8 cellular contexts compared by ENCODE assay signal in genomic region chr16:58198022-58198683, GRCh38. TPM values are rescaled to one million over a fixed set of nuclear protein-coding genes. Genes with fewer than 3 reads are reported as not detected.
DNase-seq lines count a peak whose midpoint lies in the region; ATAC-seq and TF ChIP-seq lines count a peak whose summit lies in the region.

TSS of gene CSNK2A2 (minus strand) at chr16:58198106. CDS start at chr16:58197736, 370 bp downstream.

- H3K4me1 ChIP-seq in CD8-positive, alpha-beta T cell (ENCODE audit: insufficient read depth, low read length): peaks cover 26% of the 10 kb centered on the region

- DNase-seq in CD8-positive, alpha-beta T cell: peak; percentile 42 to 82 (median 67)
- peak; percentile 67 for DNase-seq in HK-2 (ENCODE audit: unreplicated experiment)
- DNase-seq in OCI-M1 (lab: John Stamatoyannopoulos, UW): peak; percentile 71
- peak; percentile 68 for DNase-seq in activated T-cell treated with anti-CD3 and anti-CD28 coated beads, Interleukin-2, amount 50 U/mL, for 4 hours
- DNase-seq in myocyte (ENCODE audit: low read depth): peak; percentile 73
- peak; percentile 26 to 71 for DNase-seq in stimulated activated CD8-positive, alpha-beta memory T cell treated with anti-CD3 and anti-CD28 coated beads, Interleukin-7, amount 100 ng/mL, for 4 hours (ENCODE audit: low read depth in 2 of 2)

- ATAC-seq in CD8-positive, alpha-beta T cell: peak; percentile 94
- ATAC-seq in GM19452 (IDR thresholded peaks at IDR 0.05; ENCODE audit: unreplicated experiment) (peak; percentile 84), esophagus mucosa (peak; percentile 88)
- ATAC-seq in activated T-cell treated with anti-CD3 and anti-CD28 coated beads, Interleukin-2, amount 50 U/mL, for 4 hours: peak; percentile 99

- H3K36me3 ChIP-seq in CD8-positive, alpha-beta T cell (ENCODE audit: insufficient read depth, low read length): no peaks in the 10 kb centered on the region

- H3K36me3 Mint-ChIP-seq in CD8-positive, alpha-beta T cell: peaks cover 35% of the 10 kb centered on the region
- H3K36me3 Mint-ChIP-seq in activated T-cell treated with anti-CD3 and anti-CD28 coated beads, Interleukin-2, amount 50 U/mL, for 4 hours (ENCODE audit: insufficient read depth): peaks cover 21% of the 10 kb centered on the region

- H3K9me3 ChIP-seq in CD8-positive, alpha-beta T cell (ENCODE audit: low read length): no peaks in the 10 kb centered on the region

- intact Hi-C loops in CD8-positive, alpha-beta T cell (cut with DNase I, micrococcal nuclease): loop anchor here (1.0 to 10.0 kb wide), 10 partner anchors 39 to 463 kb away; partner anchors contain the start of genes CFAP20 (in 2 of the 2), GINS3 (in 2 of the 2), USB1 (in 2 of the 2) and ZNF319 (in 2 of the 2)

- H3K27me3 Mint-ChIP-seq in CD8-positive, alpha-beta T cell (ENCODE audit: low read depth): peaks cover 7% of the 10 kb centered on the region
- H3K27me3 Mint-ChIP-seq in activated T-cell treated with anti-CD3 and anti-CD28 coated beads, Interleukin-2, amount 50 U/mL, for 4 hours (ENCODE audit: low read depth): peaks cover 13% of the 10 kb centered on the region

- peaks cover 39% of the 10 kb centered on the region for H3K4me1 Mint-ChIP-seq in CD8-positive, alpha-beta T cell (ENCODE audit: low read depth)
- peaks cover 42% of the 10 kb centered on the region for H3K4me1 Mint-ChIP-seq in activated T-cell treated with anti-CD3 and anti-CD28 coated beads, Interleukin-2, amount 50 U/mL, for 4 hours (ENCODE audit: low read depth)

- CTCF ChIA-PET in CD8-positive, alpha-beta T cell (lab: Charles Lee): interaction anchor here (0.8 kb wide), 1 partner anchor 104 kb away, joined by 3 read pairs; no protein-coding TSS in a partner anchor

- peak within 1 kb of the TSS; percentile 88 for H3K27ac Mint-ChIP-seq in CD8-positive, alpha-beta T cell

- no peak for TF ChIP-seq CTCF in CD8-positive, alpha-beta T cell (IDR thresholded peaks at IDR 0.05)

- H3K4me3 Mint-ChIP-seq in CD8-positive, alpha-beta T cell: peak within 1 kb of the TSS; percentile 89
- H3K4me3 Mint-ChIP-seq in activated T-cell treated with anti-CD3 and anti-CD28 coated beads, Interleukin-2, amount 50 U/mL, for 4 hours: peak within 1 kb of the TSS; percentile 89

- peak within 1 kb of the TSS; percentile 67 for H3K4me3 ChIP-seq in CD8-positive, alpha-beta T cell (ENCODE audit: low read depth, low read length)

- H3K27me3 ChIP-seq in CD8-positive, alpha-beta T cell (ENCODE audit: insufficient read depth, low read length): no peaks in the 10 kb centered on the region

- H3K27ac ChIP-seq in CD8-positive, alpha-beta T cell (ENCODE audit: low read depth, low read length): no peak within 1 kb of the TSS

- POLR2A ChIA-PET in CD8-positive, alpha-beta T cell (lab: Charles Lee): no interaction called here

- no peaks in the 10 kb centered on the region for H3K9me3 Mint-ChIP-seq in CD8-positive, alpha-beta T cell
- H3K9me3 Mint-ChIP-seq in activated T-cell treated with anti-CD3 and anti-CD28 coated beads, Interleukin-2, amount 50 U/mL, for 4 hours: no peaks in the 10 kb centered on the region

RNA-seq across cellular contexts. Expression of gene CSNK2A2, which starts in this region (rescaled TPM):
- 10 to 100 TPM; 53.3 to 58.4 TPM for total RNA-seq in CD8-positive, alpha-beta T cell
- total RNA-seq in activated T-cell treated with anti-CD3 and anti-CD28 coated beads, Interleukin-2, amount 50 U/mL, for 4 hours: 100 to 1,000 TPM in 1 of 3 donors, 10 to 100 TPM in 2; 94.9 to 100 (median 95.2) TPM
- total RNA-seq in esophagus mucosa (45.8 TPM), myocyte (36.1 and 50.6 TPM in 2 replicates)
- polyA plus RNA-seq in myocyte (2012): 47.5 TPM
